ENCODE assay signal across 17 cellular contexts in the genomic region with DNA sequence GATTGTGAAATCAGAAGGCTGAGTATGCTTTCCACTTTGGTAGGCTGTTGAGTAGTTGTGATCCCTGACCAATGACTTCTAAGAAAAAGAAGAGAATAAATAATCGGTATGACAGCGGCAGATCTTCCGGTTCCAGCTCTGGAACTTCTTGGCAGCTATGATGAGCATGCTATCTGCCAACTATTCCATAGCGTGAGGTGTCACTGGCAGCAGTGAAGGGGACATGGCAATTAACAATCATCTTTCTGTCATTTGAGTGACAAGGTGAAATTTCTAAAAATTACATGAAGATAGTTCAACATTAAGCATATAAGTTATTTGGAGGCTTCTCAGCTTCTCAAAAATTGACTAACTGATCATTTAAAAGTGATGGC.
A peak's percentile ranks its signal among the peaks of the same experiment; 100 is the strongest.
DNase-seq lines count a peak whose midpoint lies in the region; ATAC-seq and TF ChIP-seq lines count a peak whose summit lies in the region.
"Had no signal": no experiment of that assay in that cellular context is flagged by ENCODE, and none has a peak within 500 bp of the region (broad histone marks: within the 10 kb centered on the region; RNA-seq: fewer than 3 reads in every experiment).

No MANE protein-coding gene starts in this region.

- H3K9me3 ChIP-seq in breast epithelium (no peaks in the 10 kb centered on the region), RWPE2 (ENCODE audit: severe bottlenecking) (no peaks in the 10 kb centered on the region), spleen (peaks cover 0 to 3% (median 0%) of the 10 kb centered on the region in 8 donors)
- H3K9me3 ChIP-seq: BLaER1 treated with 17β-estradiol and CSF1 and Interleukin-3, amounts not matched to agents 10 nM and 100 nM had no signal

- H3K4me1 ChIP-seq in breast epithelium (no peaks in the 10 kb centered on the region), RWPE2 (ENCODE audit: insufficient read depth, poor library complexity, severe bottlenecking) (peaks cover 21% of the 10 kb centered on the region), spleen (peaks cover 0 to 12% (median 0%) of the 10 kb centered on the region in 6 donors)
- H3K4me1 ChIP-seq: BLaER1 treated with 17β-estradiol and CSF1 and Interleukin-3, amounts not matched to agents 10 nM and 100 nM had no signal

- H3K27ac ChIP-seq in breast epithelium (no peak overlapping the region), RWPE2 (ENCODE audit: poor library complexity, severe bottlenecking) (peak overlapping the region; percentile 64), spleen (peak overlapping the region; percentile 37 to 77 (median 60))
- H3K27ac ChIP-seq: 22Rv1; BLaER1 treated with 17β-estradiol and CSF1 and Interleukin-3, amounts not matched to agents 10 nM and 100 nM had no signal

- H3K4me3 ChIP-seq in breast epithelium (no peak overlapping the region), RWPE2 (ENCODE audit: severe bottlenecking) (no peak overlapping the region), spleen (no peak overlapping the region)
- H3K4me3 ChIP-seq: BLaER1 treated with 17β-estradiol and CSF1 and Interleukin-3, amounts not matched to agents 10 nM and 100 nM had no signal

- H3K36me3 ChIP-seq in breast epithelium (no peaks in the 10 kb centered on the region), RWPE2 (ENCODE audit: low read depth) (no peaks in the 10 kb centered on the region), spleen (no peaks in the 10 kb centered on the region)
- H3K36me3 ChIP-seq: BLaER1 treated with 17β-estradiol and CSF1 and Interleukin-3, amounts not matched to agents 10 nM and 100 nM had no signal

- DNase-seq in MCF 10A (ENCODE audit: unreplicated experiment) (no peak), breast epithelium (ENCODE audit: low spot score in 2 of 2) (no peak), RWPE2 (ENCODE audit: low spot score) (no peak), memory B cell (ENCODE audit: low spot score in 2 of 2) (no peak), spleen (no peak), cortex of kidney (lab: John Stamatoyannopoulos, UW) (no peak), globus pallidus (ENCODE audit: low spot score) (no peak)
- DNase-seq in T-helper 2 cell treated with Interferon-gamma antibody and Interleukin-4, amounts not matched to agents 5 μg/mL and 100 μg/mL, for 36 hours (ENCODE audit: low spot score): no peak
- DNase-seq: AML-193; CD4-positive, CD25-positive, alpha-beta regulatory T cell; DMS53; GF-D8; GOT3; H9 had no signal

- intact Hi-C loops in MCF 10A (cut with micrococcal nuclease): loop anchor here (5.0 kb wide), 1 partner anchor 176 kb away; no protein-coding TSS in a partner anchor
- intact Hi-C loops in breast epithelium (cut with DNase I; ENCODE audit: low total_unique reads): loop anchor here (5.0 kb wide), 1 partner anchor 724 kb away; no protein-coding TSS in a partner anchor
- intact Hi-C loops in spleen (cut with DNase I; ENCODE audit: low total_unique reads): no loop called here

- WGBS in spleen, 5 donors: 90 to 96% (median 90%) methylated on average over 4 of the region's 4 CpGs

- H3K27me3 Mint-ChIP-seq in MCF 10A (ENCODE audit: insufficient read depth, unreplicated experiment): no peaks in the 10 kb centered on the region
- no peaks in the 10 kb centered on the region for H3K27me3 Mint-ChIP-seq in memory B cell
- H3K27me3 Mint-ChIP-seq in T-helper 2 cell treated with Interferon-gamma antibody and Interleukin-4, amounts not matched to agents 5 μg/mL and 100 μg/mL, for 36 hours (ENCODE audit: low read depth): no peaks in the 10 kb centered on the region
- H3K27me3 Mint-ChIP-seq: CD4-positive, CD25-positive, alpha-beta regulatory T cell had no signal

- peaks cover 30% of the 10 kb centered on the region for H3K4me1 Mint-ChIP-seq in MCF 10A (ENCODE audit: insufficient read depth, unreplicated experiment)
- peaks cover 6% of the 10 kb centered on the region for H3K4me1 Mint-ChIP-seq in memory B cell
- no peaks in the 10 kb centered on the region for H3K4me1 Mint-ChIP-seq in T-helper 2 cell treated with Interferon-gamma antibody and Interleukin-4, amounts not matched to agents 5 μg/mL and 100 μg/mL, for 36 hours (ENCODE audit: low read depth)
- H3K4me1 Mint-ChIP-seq: CD4-positive, CD25-positive, alpha-beta regulatory T cell; H9 had no signal

- POLR2A ChIA-PET in MCF 10A (lab: Yijun Ruan, JAX): interaction anchor here (0.7 to 1.4 kb wide), 3 partner anchors 52 to 72 kb away, joined by 3 read pairs; no protein-coding TSS in a partner anchor

- no TSS peak for BruUV-seq in MCF 10A (replicated peaks; lab: Mats Ljungman, UMichigan)

- no peak for TF ChIP-seq CTCF in MCF 10A (IDR thresholded peaks at IDR 0.05; ENCODE audit: unreplicated experiment)
- no peak for TF ChIP-seq CTCF in breast epithelium (IDR thresholded peaks at IDR 0.05)
- TF ChIP-seq CTCF in RWPE2 (IDR thresholded peaks at IDR 0.05; ENCODE audit: poor library complexity, severe bottlenecking): no peak
- TF ChIP-seq CTCF in spleen (IDR thresholded peaks at IDR 0.05 in 8 of 11, conservative IDR thresholded peaks at IDR 0.05 in 3 of 11): no peak

- ATAC-seq in RWPE2 (ENCODE audit: low read depth) (no peak), memory B cell (ENCODE audit: low read depth) (no peak)
- ATAC-seq: HepG2 had no signal

- TF ChIP-seq POLR2A in breast epithelium (IDR thresholded peaks at IDR 0.05) (no peak), spleen (IDR thresholded peaks at IDR 0.05) (no peak)

- H3K27me3 ChIP-seq in breast epithelium: no peaks in the 10 kb centered on the region
- no peaks in the 10 kb centered on the region for H3K27me3 ChIP-seq in RWPE2 (ENCODE audit: insufficient read depth, poor library complexity, severe bottlenecking)
- H3K27me3 ChIP-seq in spleen (replicated peaks in 1 of 7): no peaks in the 10 kb centered on the region
- H3K27me3 ChIP-seq: BLaER1 treated with 17β-estradiol and CSF1 and Interleukin-3, amounts not matched to agents 10 nM and 100 nM had no signal

- CTCF ChIA-PET in MCF 10A (lab: Yijun Ruan, JAX): interaction anchor here (0.8 kb wide), 1 partner anchor 129 kb away, joined by 3 read pairs; no protein-coding TSS in a partner anchor

- H3K27ac Mint-ChIP-seq in MCF 10A (ENCODE audit: low read depth, unreplicated experiment) (peak overlapping the region; percentile 77), memory B cell (peak overlapping the region; percentile 83)
- H3K27ac Mint-ChIP-seq in T-helper 2 cell treated with Interferon-gamma antibody and Interleukin-4, amounts not matched to agents 5 μg/mL and 100 μg/mL, for 36 hours: no peak overlapping the region
- H3K27ac Mint-ChIP-seq: CD4-positive, CD25-positive, alpha-beta regulatory T cell; H9 had no signal

- no peaks in the 10 kb centered on the region for H3K36me3 Mint-ChIP-seq in MCF 10A (ENCODE audit: insufficient read depth, unreplicated experiment)
- no peaks in the 10 kb centered on the region for H3K36me3 Mint-ChIP-seq in memory B cell
- no peaks in the 10 kb centered on the region for H3K36me3 Mint-ChIP-seq in T-helper 2 cell treated with Interferon-gamma antibody and Interleukin-4, amounts not matched to agents 5 μg/mL and 100 μg/mL, for 36 hours (ENCODE audit: low read depth)
- H3K36me3 Mint-ChIP-seq: CD4-positive, CD25-positive, alpha-beta regulatory T cell had no signal

- H3K9me3 Mint-ChIP-seq in MCF 10A (ENCODE audit: unreplicated experiment) (no peaks in the 10 kb centered on the region), memory B cell (peaks cover 11% of the 10 kb centered on the region)
- H3K9me3 Mint-ChIP-seq in T-helper 2 cell treated with Interferon-gamma antibody and Interleukin-4, amounts not matched to agents 5 μg/mL and 100 μg/mL, for 36 hours: no peaks in the 10 kb centered on the region
- H3K9me3 Mint-ChIP-seq: H9 had no signal

- H3K4me3 Mint-ChIP-seq in MCF 10A (ENCODE audit: unreplicated experiment) (peak overlapping the region; percentile 2), memory B cell (no peak overlapping the region)
- no peak overlapping the region for H3K4me3 Mint-ChIP-seq in T-helper 2 cell treated with Interferon-gamma antibody and Interleukin-4, amounts not matched to agents 5 μg/mL and 100 μg/mL, for 36 hours
- H3K4me3 Mint-ChIP-seq: CD4-positive, CD25-positive, alpha-beta regulatory T cell; H9 had no signal

Comparison
In these comparisons a context has a peak if more than half of its experiments do, and no peak if none do; other contexts are left out.
1. H3K27ac ChIP-seq: peak in RWPE2 (single experiment) and spleen (8 of 8); none in breast epithelium (0 of 2).